ENCODE assay signal across 25 cellular contexts in genomic region chr3:197504239-197505191, GRCh38. TPM values are rescaled to one million over a fixed set of nuclear protein-coding genes. Genes with fewer than 3 reads are reported as not detected.
A peak's percentile ranks its signal among the peaks of the same experiment; 100 is the strongest.
DNase-seq lines count a peak whose midpoint lies in the region; ATAC-seq, FAIRE-seq and TF ChIP-seq lines count a peak whose summit lies in the region.
"Had no signal": no experiment of that assay in that cellular context is flagged by ENCODE, and none has a peak within 500 bp of the region (broad histone marks: within the 10 kb centered on the region; RNA-seq: fewer than 3 reads in every experiment).

No MANE protein-coding gene starts in this region.

- no peaks in the 10 kb centered on the region for H3K36me3 ChIP-seq in colonic mucosa
- H3K36me3 ChIP-seq in small intestine (ENCODE audit: control insufficient read depth in 2 of 2, insufficient read depth in 2 of 2, low read length in 2 of 2): no peaks in the 10 kb centered on the region
- H3K36me3 ChIP-seq: MG63 had no signal

- DNase-seq in RPMI7951 (ENCODE audit: low read depth): peak; percentile 68
- peak; percentile 34 for DNase-seq in colonic mucosa
- no peak for DNase-seq in left lobe of liver (ENCODE audit: low spot score)
- DNase-seq in small intestine: peak; percentile 57
- DNase-seq in T1000 (lab: John Stamatoyannopoulos, UW): no peak
- DNase-seq: activated CD4-positive, alpha-beta T cell treated with anti-CD3 and anti-CD28 coated beads for 4 hours; activated naive CD4-positive, alpha-beta T cell treated with anti-CD3 and anti-CD28 coated beads, Interleukin-2, amount 10 ng/mL, durations not matched to agents 7 days and 5 days; activated T-cell treated with anti-CD3 and anti-CD28 coated beads, Interleukin-2, amount 50 U/mL, for 72 hours; CD8-positive, alpha-beta memory T cell; central memory CD4-positive, alpha-beta T cell; DMS53; GF-D8; HCEC 1CT; left cardiac atrium; MG63; natural killer cell; NCI-H146; NCI-H2171; NCI-H526 had no signal

- no peaks in the 10 kb centered on the region for H3K27me3 ChIP-seq in colonic mucosa
- H3K27me3 ChIP-seq in small intestine (ENCODE audit: control insufficient read depth in 2 of 2, insufficient read depth in 2 of 2, low read length in 2 of 2): no peaks in the 10 kb centered on the region
- H3K27me3 ChIP-seq: MG63 had no signal

- no peak overlapping the region for H3K9ac ChIP-seq in colonic mucosa (ENCODE audit: low read depth in 2 of 2, low read length in 2 of 2)

- H3K4me1 ChIP-seq in colonic mucosa: peaks cover 3% of the 10 kb centered on the region
- H3K4me1 ChIP-seq in small intestine (ENCODE audit: control insufficient read depth in 2 of 2, insufficient read depth in 1 of 2, low read depth in 1 of 2, low read length in 1 of 2): peaks cover 4 to 5% of the 10 kb centered on the region in 2 donors

- ATAC-seq in left lobe of liver (peak; percentile 38), HG03460 (IDR thresholded peaks at IDR 0.05; ENCODE audit: unreplicated experiment) (no peak), GM21423 (IDR thresholded peaks at IDR 0.05; ENCODE audit: unreplicated experiment) (no peak)
- ATAC-seq: activated T-cell treated with anti-CD3 and anti-CD28 coated beads, Interleukin-2, amount 50 U/mL, for 72 hours; esophagus mucosa; K562; left cardiac atrium; natural killer cell had no signal

- no peak for FAIRE-seq in small intestine (lab: Jason Lieb, UNC)
- FAIRE-seq: K562, TTC549, urothelium cell line had no signal

- WGBS in small intestine, 3 donors: 61 to 65% (median 61%) methylated on average over 21 to 22 of the region's 22 CpGs

- no peak for TF ChIP-seq CTCF in colonic mucosa (IDR thresholded peaks at IDR 0.05)

- H3K4me3 ChIP-seq in colonic mucosa (no peak overlapping the region), small intestine (ENCODE audit: low read depth in 1 of 2, low read length in 2 of 2) (no peak overlapping the region)
- H3K4me3 ChIP-seq: K562, MG63 had no signal

- H3K9me3 ChIP-seq in colonic mucosa (no peaks in the 10 kb centered on the region), small intestine (ENCODE audit: control insufficient read depth, low read depth) (no peaks in the 10 kb centered on the region)
- H3K9me3 ChIP-seq: MG63 had no signal

- peak overlapping the region; percentile 75 for H3K27ac ChIP-seq in colonic mucosa
- no peak overlapping the region for H3K27ac ChIP-seq in small intestine (ENCODE audit: low read depth in 1 of 2, low read length in 1 of 2)

- intact Hi-C loops in colonic mucosa (cut with DNase I): no loop called here

RNA-seq across cellular contexts. Expression of gene BDH1, which starts 51.3 kb away (rescaled TPM):
- total RNA-seq in RPMI7951 (2014; rRNA removed; shearing (Covaris generic)): 13.1 and 14.5 TPM in 2 replicates
- total RNA-seq in colonic mucosa: 100 to 1,000 TPM; 154 to 180 TPM
- 279 TPM for total RNA-seq in left lobe of liver
- polyA plus RNA-seq in small intestine: 100 to 1,000 TPM in 1 of 3 donors, 10 to 100 TPM in 2; 71.1 to 101 (median 84.1) TPM

Comparison
In these comparisons a context has a peak if more than half of its experiments do, and no peak if none do; other contexts are left out.
1. DNase-seq: peak in RPMI7951 (single experiment), colonic mucosa (single experiment) and small intestine (single experiment); none in left lobe of liver (single experiment) and T1000 (single experiment).